Comparison of ENCODE assay signal across 8 cellular contexts in the genomic region with DNA sequence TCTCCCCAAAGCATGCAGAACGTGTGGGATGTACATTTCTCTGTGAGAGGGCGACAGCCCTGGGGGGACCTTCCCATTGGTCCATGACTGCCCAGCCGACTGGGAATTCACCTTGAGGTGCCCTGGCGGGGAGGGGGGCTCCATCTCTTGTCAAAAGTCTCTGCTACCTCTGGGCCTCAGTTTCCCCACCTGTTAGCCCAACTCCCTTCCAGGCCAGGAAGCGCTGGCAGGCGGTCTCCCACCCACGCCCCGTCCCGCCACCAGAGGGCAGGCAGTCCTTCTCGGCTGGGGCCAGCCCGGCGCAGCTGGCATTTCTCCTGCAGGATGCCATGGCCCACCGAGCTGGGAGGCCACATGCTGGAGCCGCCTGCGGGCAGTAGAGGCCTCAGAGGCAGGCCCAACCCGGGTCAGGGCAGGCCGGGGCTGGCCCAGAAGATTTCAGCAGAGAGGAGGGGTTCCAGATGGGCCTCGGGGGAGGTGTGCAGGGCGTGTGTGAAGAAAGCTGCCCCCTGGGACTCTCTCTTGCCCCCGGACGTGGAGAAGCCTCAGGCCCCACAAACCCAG. TPM values are rescaled to one million over a fixed set of nuclear protein-coding genes. Genes with fewer than 3 reads are reported as not detected.
DNase-seq lines count a peak whose midpoint lies in the region; ATAC-seq, FAIRE-seq and TF ChIP-seq lines count a peak whose summit lies in the region.

No MANE protein-coding gene starts in this region.

- H3K36me3 ChIP-seq in A673 (ENCODE audit: insufficient read depth, low read length, poor library complexity, severe bottlenecking), result no peaks in the 10 kb centered on the region

- CTCF ChIA-PET in A673 (lab: Charles Lee), result no interaction called here

- no peak overlapping the region for H3K27ac ChIP-seq in A673 (ENCODE audit: low read depth, low read length, poor library complexity, severe bottlenecking)

- H3K9me3 ChIP-seq in A673 (ENCODE audit: low read depth, low read length, poor library complexity, severe bottlenecking), result no peaks in the 10 kb centered on the region

- FAIRE-seq in RCC 7860 (lab: Jason Lieb, UNC), result no peak

- H3K27me3 ChIP-seq in A673 (replicated peaks; ENCODE audit: insufficient read depth, low read depth, low read length, poor library complexity), result no peaks in the 10 kb centered on the region

- TF ChIP-seq CTCF in A673 (conservative IDR thresholded peaks at IDR 0.05; ENCODE audit: low read depth, low read length) (peak; percentile 83), GM13976 (IDR thresholded peaks at IDR 0.05; ENCODE audit: borderline replicate concordance, control extremely low read depth, extremely low read depth, insufficient read depth, missing control alignments) (peak; percentile 85)

- intact Hi-C loops in A673 (cut with micrococcal nuclease; ENCODE audit: unreplicated experiment) (loop anchor here (5.0 kb wide), 1 partner anchor 112 kb away; no protein-coding TSS in a partner anchor), posterior cingulate gyrus (cut with DNase I) (no loop called here)

- peaks cover 14% of the 10 kb centered on the region for H3K4me1 ChIP-seq in A673 (ENCODE audit: insufficient read depth, low read length, poor library complexity, severe bottlenecking)

- DNase-seq in A673 (ENCODE audit: low spot score) (peak; percentile 69), GM13976 (ENCODE audit: low spot score) (peak; percentile 77), RCC 7860 (ENCODE audit: low spot score) (peak; percentile 10), foreskin melanocyte (peak; percentile 55), posterior cingulate gyrus (peak in 7 of 10 donors; percentile 39 to 91 (median 57))
- DNase-seq in activated gamma-delta T cell treated with anti-CD3 and anti-CD28 coated beads, Interleukin-2, amount 50 U/mL, for 16 hours (ENCODE audit: low read depth), result peak; percentile 41

- ATAC-seq in HG02763 (IDR thresholded peaks at IDR 0.05; ENCODE audit: unreplicated experiment), result no peak
- ATAC-seq in HG02623 (IDR thresholded peaks at IDR 0.05; ENCODE audit: unreplicated experiment), result no peak

- no peak overlapping the region for H3K4me3 ChIP-seq in A673 (ENCODE audit: low read depth, low read length, poor library complexity, severe bottlenecking)

- in situ Hi-C loops in GM13976 (cut with MboI; ENCODE audit: low sequenced_read_pairs, unreplicated experiment), result no loop called here

- no TSS peak for BruUV-seq in A673 (replicated peaks; lab: Mats Ljungman, UMichigan)

- POLR2A ChIA-PET in A673 (lab: Charles Lee; ENCODE audit: low non-redundant PET), result interaction anchor here (0.6 kb wide), 1 partner anchor 59 kb away, joined by 3 read pairs; no protein-coding TSS in a partner anchor

RNA-seq across cellular contexts. Expression of a gene that starts 16.6 kb away (rescaled TPM):
- total RNA-seq in A673 (2021), result not detected in 2 replicates

RNA-seq across cellular contexts. Expression of a gene that starts 27.3 kb away (rescaled TPM):
- 139 and 150 TPM in 2 replicates for total RNA-seq in A673 (2021)

RNA-seq across cellular contexts. Expression of a gene that starts 32.8 kb away (rescaled TPM):
- total RNA-seq in A673 (2021), result 1.4 and 2.8 TPM in 2 replicates

RNA-seq across cellular contexts. Expression of a gene that starts 58.3 kb away (rescaled TPM):
- 0.39 and 1.2 TPM in 2 replicates for total RNA-seq in A673 (2021)

Comparison
In these comparisons a context has a peak if more than half of its experiments do, and no peak if none do; other contexts are left out.
1. DNase-seq: peak in every context shown above with its lines; median percentile 77 in GM13976; 69 in A673; 57 in posterior cingulate gyrus; 55 in foreskin melanocyte; 41 in activated gamma-delta T cell treated with anti-CD3 and anti-CD28 coated beads, Interleukin-2, amount 50 U/mL, for 16 hours; 10 in RCC 7860.